9 cellular contexts compared by ENCODE assay signal in genomic region chr2:172200495-172201085, GRCh38.
A peak's percentile ranks its signal among the peaks of the same experiment; 100 is the strongest.
DNase-seq lines count a peak whose midpoint lies in the region; FAIRE-seq and TF ChIP-seq lines count a peak whose summit lies in the region.
"Had no signal": no experiment of that assay in that cellular context is flagged by ENCODE, and none has a peak within 500 bp of the region (broad histone marks: within the 10 kb centered on the region; RNA-seq: fewer than 3 reads in every experiment).

No MANE protein-coding gene starts in this region.

- no peaks in the 10 kb centered on the region for H4K20me1 ChIP-seq in keratinocyte (ENCODE audit: control insufficient read depth, extremely low read depth, insufficient read depth, low read length)

- H3K4me1 Mint-ChIP-seq in CD8-positive, alpha-beta memory T cell: peaks cover 0 to 15% (median 0%) of the 10 kb centered on the region in 3 donors
- H3K4me1 Mint-ChIP-seq: IgD-negative memory B cell had no signal

- H3K79me2 ChIP-seq in keratinocyte (ENCODE audit: control insufficient read depth, insufficient read depth, low read length): no peaks in the 10 kb centered on the region

- no peak overlapping the region for H3K4me3 Mint-ChIP-seq in CD8-positive, alpha-beta memory T cell
- H3K4me3 Mint-ChIP-seq: IgD-negative memory B cell had no signal

- H3K27ac ChIP-seq in keratinocyte (ENCODE audit: control insufficient read depth, insufficient read depth, low read length): no peak overlapping the region
- H3K27ac ChIP-seq in CD8-positive, alpha-beta memory T cell (ENCODE audit: low read depth, low read length): no peak overlapping the region

- H3K9me3 ChIP-seq in keratinocyte (ENCODE audit: control insufficient read depth, low read depth, low read length): peaks cover 3% of the 10 kb centered on the region
- H3K9me3 ChIP-seq in CD8-positive, alpha-beta memory T cell (ENCODE audit: low read length): no peaks in the 10 kb centered on the region

- no peak overlapping the region for H3K4me2 ChIP-seq in keratinocyte (ENCODE audit: control insufficient read depth, extremely low read depth, insufficient read depth, low read depth, low read length)

- H3K27me3 ChIP-seq in keratinocyte (ENCODE audit: control insufficient read depth, extremely low read depth, insufficient read depth, low read length): no peaks in the 10 kb centered on the region
- H3K27me3 ChIP-seq in CD8-positive, alpha-beta memory T cell (ENCODE audit: insufficient read depth, low read length, poor library complexity, severe bottlenecking): no peaks in the 10 kb centered on the region

- in situ Hi-C loops in GM13977 (cut with MboI; ENCODE audit: low pct_unique_long_range_greater_than_20kb, low sequenced_read_pairs, unreplicated experiment): no loop called here

- H3K9me1 ChIP-seq in keratinocyte (ENCODE audit: control insufficient read depth, extremely low read depth, insufficient read depth, low read length): no peaks in the 10 kb centered on the region

- peaks cover 7 to 17% (median 12%) of the 10 kb centered on the region in 5 donors for H3K9me3 Mint-ChIP-seq in CD8-positive, alpha-beta memory T cell

- H3K27ac Mint-ChIP-seq in CD8-positive, alpha-beta memory T cell: no peak overlapping the region
- H3K27ac Mint-ChIP-seq: IgD-negative memory B cell had no signal

- TF ChIP-seq CTCF in GM13977 (IDR thresholded peaks at IDR 0.05; ENCODE audit: extremely low read depth, insufficient read depth, missing control alignments) (peak; percentile 26), keratinocyte (optimal IDR thresholded peaks at IDR 0.05 in 1 of 3, IDR thresholded peaks at IDR 0.05 in 1 of 3, conservative IDR thresholded peaks at IDR 0.05 in 1 of 3; ENCODE audit: extremely low read depth in 1 of 3, insufficient read depth in 2 of 3, low read length in 3 of 3) (peak in 2 of 3 experiments; percentile 54 to 57)

- FAIRE-seq in keratinocyte (lab: Jason Lieb, UNC): peak; percentile 56

- peaks cover 0 to 17% (median 0%) of the 10 kb centered on the region in 3 donors for H3K36me3 Mint-ChIP-seq in CD8-positive, alpha-beta memory T cell

- peak; percentile 18 for DNase-seq in AG08396 (ENCODE audit: low spot score)
- DNase-seq in GM13977 (ENCODE audit: low spot score): no peak
- peak; percentile 10 for DNase-seq in activated CD4-positive, alpha-beta T cell treated with anti-CD3 and anti-CD28 coated beads, Interleukin-2, amount 50 U/mL, for 1 hour
- DNase-seq in keratinocyte (ENCODE audit: low read depth, low spot score): no peak
- no peak for DNase-seq in activated effector memory CD4-positive, alpha-beta T cell treated with Interleukin-2 at 50 U/mL for 16 hours
- DNase-seq in SW 1271 (lab: John Stamatoyannopoulos, UW): no peak
- DNase-seq in HEK293T (ENCODE audit: extremely low spot score): no peak
- no peak for DNase-seq in CD8-positive, alpha-beta memory T cell

- H3K36me3 ChIP-seq in keratinocyte (ENCODE audit: control insufficient read depth in 2 of 2, extremely low read depth in 1 of 2, insufficient read depth in 2 of 2, low read length in 2 of 2): no peaks in the 10 kb centered on the region
- no peaks in the 10 kb centered on the region for H3K36me3 ChIP-seq in CD8-positive, alpha-beta memory T cell (ENCODE audit: insufficient read depth, low read length)

- no peak overlapping the region for H3K9ac ChIP-seq in keratinocyte (ENCODE audit: control insufficient read depth, extremely low read depth, insufficient read depth, low read length)

- peaks cover 34% of the 10 kb centered on the region for H3K4me1 ChIP-seq in keratinocyte (ENCODE audit: control insufficient read depth, extremely low read depth, insufficient read depth, low read length)
- no peaks in the 10 kb centered on the region for H3K4me1 ChIP-seq in CD8-positive, alpha-beta memory T cell (ENCODE audit: insufficient read depth, low read length)

- CTCF ChIA-PET in HEK293T (lab: Yijun Ruan, JAX): no interaction called here
- CTCF ChIA-PET in CD8-positive, alpha-beta memory T cell (lab: Charles Lee): interaction anchor here (1.1 to 1.2 kb wide), 2 partner anchors 23 to 261 kb away, joined by 3 read pairs; no protein-coding TSS in a partner anchor

- dilution Hi-C loops in keratinocyte (cut with MboI; ENCODE audit: extremely low pct_ligation_motif_present, low sequenced_read_pairs): no loop called here

- H3K4me3 ChIP-seq in keratinocyte (ENCODE audit: control insufficient read depth in 2 of 3, extremely low read depth in 1 of 3, insufficient read depth in 2 of 3, low read depth in 1 of 3, low read length in 3 of 3): no peak overlapping the region
- no peak overlapping the region for H3K4me3 ChIP-seq in CD8-positive, alpha-beta memory T cell (ENCODE audit: low read length)

- POLR2A ChIA-PET in HEK293T (lab: Yijun Ruan, JAX): no interaction called here
- POLR2A ChIA-PET in CD8-positive, alpha-beta memory T cell (lab: Charles Lee): no interaction called here

- H2AFZ ChIP-seq in keratinocyte (ENCODE audit: control insufficient read depth, low read length): no peak overlapping the region

- H3K27me3 Mint-ChIP-seq in CD8-positive, alpha-beta memory T cell: peaks cover 9 to 46% of the 10 kb centered on the region in 2 donors

TF ChIP-seq in HEK293T, 16 proteins besides CTCF, POLR2A, EP300 and RAD21:
- TF ChIP-seq ZNF384 (IDR thresholded peaks at IDR 0.05): no peak
- no peak for TF ChIP-seq BHLHE40 (IDR thresholded peaks at IDR 0.05; ENCODE audit: borderline replicate concordance)
- TF ChIP-seq HDGF (IDR thresholded peaks at IDR 0.05; ENCODE audit: borderline replicate concordance): no peak
- TF ChIP-seq TARDBP (IDR thresholded peaks at IDR 0.05): no peak

Comparison
In these comparisons a context has a peak if more than half of its experiments do, and no peak if none do; other contexts are left out.
1. DNase-seq: peak in AG08396 (single experiment) and activated CD4-positive, alpha-beta T cell treated with anti-CD3 and anti-CD28 coated beads, Interleukin-2, amount 50 U/mL, for 1 hour (single experiment); none in GM13977 (single experiment), keratinocyte (single experiment), activated effector memory CD4-positive, alpha-beta T cell treated with Interleukin-2 at 50 U/mL for 16 hours (single experiment), SW 1271 (0 of 2), HEK293T (single experiment) and CD8-positive, alpha-beta memory T cell (0 of 5).